Comparison of ENCODE assay signal across 11 cellular contexts in genomic region chrX:134551365-134552095, GRCh38.
DNase-seq lines count a peak whose midpoint lies in the region; ATAC-seq, FAIRE-seq and TF ChIP-seq lines count a peak whose summit lies in the region.
"Had no signal": no experiment of that assay in that cellular context is flagged by ENCODE, and none has a peak within 500 bp of the region (broad histone marks: within the 10 kb centered on the region; RNA-seq: fewer than 3 reads in every experiment).

No MANE protein-coding gene starts in this region.

- FAIRE-seq in bronchial epithelial cell (lab: Jason Lieb, UNC), result no peak

- H3K4me1 Mint-ChIP-seq in nephron progenitor cell, result peaks cover 48% of the 10 kb centered on the region

- H3K36me3 Mint-ChIP-seq in nephron progenitor cell (ENCODE audit: low read depth), result no peaks in the 10 kb centered on the region

- H3K9me3 Mint-ChIP-seq in nephron progenitor cell, result peaks cover 67% of the 10 kb centered on the region

- H3K27ac Mint-ChIP-seq in nephron progenitor cell, result no peak overlapping the region

- H3K27me3 Mint-ChIP-seq in nephron progenitor cell (ENCODE audit: low read depth, poor library complexity), result peaks cover 11% of the 10 kb centered on the region

- H3K4me3 Mint-ChIP-seq in nephron progenitor cell, result peak overlapping the region; percentile 77

- DNase-seq in BE2C (no peak), HT1080 (ENCODE audit: low read depth) (peak; percentile 31), bronchial epithelial cell (ENCODE audit: low read depth) (peak; percentile 53), nephron progenitor cell (no peak), Ammon's horn (ENCODE audit: low spot score) (no peak), hypothalamus (lab: John Stamatoyannopoulos, UW) (no peak)
- DNase-seq: activated effector memory CD4-positive, alpha-beta T cell treated with Interleukin-2 at 50 U/mL for 16 hours; mammary epithelial cell; NCI-H524 treated with DMSO at 0.1 percent for 48 hours had no signal

- H3K27me3 ChIP-seq in BE2C, result no peaks in the 10 kb centered on the region
- no peaks in the 10 kb centered on the region for H3K27me3 ChIP-seq in bronchial epithelial cell (ENCODE audit: control insufficient read depth, insufficient read depth, low read length)

- TF ChIP-seq CTCF in BE2C (IDR thresholded peaks at IDR 0.05; ENCODE audit: low read depth, low read length), result no peak
- TF ChIP-seq CTCF in bronchial epithelial cell (IDR thresholded peaks at IDR 0.05; ENCODE audit: insufficient read depth, low read length, severe bottlenecking), result no peak
- no peak for TF ChIP-seq CTCF in nephron progenitor cell (IDR thresholded peaks at IDR 0.05)

- peak overlapping the region; percentile 82 for H3K4me3 ChIP-seq in BE2C (ENCODE audit: low read depth, low read length)
- H3K4me3 ChIP-seq in bronchial epithelial cell (ENCODE audit: low read depth, low read length), result no peak overlapping the region

- no peaks in the 10 kb centered on the region for H3K4me1 ChIP-seq in BE2C

- H3K9me3 ChIP-seq in BE2C, result no peaks in the 10 kb centered on the region

- H3K36me3 ChIP-seq in BE2C (no peaks in the 10 kb centered on the region), bronchial epithelial cell (ENCODE audit: control insufficient read depth, insufficient read depth, low read length) (peaks cover 1% of the 10 kb centered on the region)

- ATAC-seq in GM21515 (IDR thresholded peaks at IDR 0.05; ENCODE audit: unreplicated experiment), result no peak
- no peak for ATAC-seq in HG02938 (IDR thresholded peaks at IDR 0.05; ENCODE audit: unreplicated experiment)

Comparison
In these comparisons a context has a peak if more than half of its experiments do, and no peak if none do; other contexts are left out.
1. DNase-seq: peak in HT1080 (single experiment) and bronchial epithelial cell (single experiment); none in BE2C (single experiment), nephron progenitor cell (single experiment), Ammon's horn (single experiment) and hypothalamus (0 of 51).